18 cellular contexts compared by ENCODE assay signal in the genomic region with DNA sequence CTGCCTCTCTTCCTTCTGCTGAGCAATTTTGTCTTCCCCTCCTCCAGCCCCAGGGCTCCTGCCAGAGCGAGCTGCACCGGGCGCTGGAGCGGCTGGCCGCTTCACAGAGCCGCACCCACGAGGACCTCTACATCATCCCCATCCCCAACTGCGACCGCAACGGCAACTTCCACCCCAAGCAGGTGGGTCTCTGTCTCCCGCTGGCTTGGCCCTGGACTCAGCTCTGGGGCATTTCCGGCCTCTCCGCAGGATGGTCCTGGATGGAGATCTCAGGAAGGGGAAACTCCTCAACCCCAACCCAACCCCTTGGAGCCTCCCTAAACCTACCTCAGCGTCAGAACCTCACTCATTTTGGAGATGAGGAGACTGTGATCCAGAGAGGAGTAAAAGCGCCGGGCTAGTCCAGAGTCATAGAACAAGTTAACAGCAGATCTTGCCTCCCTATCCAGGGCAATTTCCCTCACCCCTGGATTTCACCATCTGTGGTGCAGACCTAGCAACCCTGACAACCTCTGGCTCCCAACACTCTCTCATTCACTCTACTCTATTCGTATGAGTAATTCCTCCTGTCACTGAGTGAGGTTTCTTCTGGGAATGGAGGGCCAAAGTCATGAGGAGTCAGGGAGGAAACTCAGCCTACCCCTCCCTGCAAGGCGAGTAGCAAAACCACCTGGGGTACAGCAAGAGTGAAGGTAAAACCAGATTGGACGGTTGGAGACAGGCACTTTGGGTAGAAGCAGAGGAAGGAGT. TPM values are rescaled to one million over a fixed set of nuclear protein-coding genes. Genes with fewer than 3 reads are reported as not detected.
DNase-seq lines count a peak whose midpoint lies in the region; ATAC-seq, FAIRE-seq and TF ChIP-seq lines count a peak whose summit lies in the region.
"Had no signal": no experiment of that assay in that cellular context is flagged by ENCODE, and none has a peak within 500 bp of the region (broad histone marks: within the 10 kb centered on the region; RNA-seq: fewer than 3 reads in every experiment).

No MANE protein-coding gene starts in this region.

- peak overlapping the region; percentile 34 for H3K27ac Mint-ChIP-seq in astrocyte (ENCODE audit: unreplicated experiment)
- H3K27ac Mint-ChIP-seq: natural killer cell treated with Interleukin-12 subunit alpha and Interleukin-12 subunit beta and Interleukin-15 and Interleukin-18, amount 100 ng/mL, for 72 hours had no signal

- FAIRE-seq in astrocyte (lab: Jason Lieb, UNC) = no peak

- peaks cover 13% of the 10 kb centered on the region for H3K79me2 ChIP-seq in astrocyte (ENCODE audit: insufficient read depth, low read length)

- H3K4me1 Mint-ChIP-seq in astrocyte (ENCODE audit: low read depth, unreplicated experiment) = peaks cover 39% of the 10 kb centered on the region

- no peak for ATAC-seq in right cardiac atrium
- no peak for ATAC-seq in left ventricle myocardium superior
- ATAC-seq in GM18520 (IDR thresholded peaks at IDR 0.05; ENCODE audit: unreplicated experiment) = no peak

- peak overlapping the region; percentile 31 for H3K4me3 Mint-ChIP-seq in astrocyte (ENCODE audit: unreplicated experiment)
- H3K4me3 Mint-ChIP-seq: natural killer cell treated with Interleukin-12 subunit alpha and Interleukin-12 subunit beta and Interleukin-15 and Interleukin-18, amount 100 ng/mL, for 72 hours had no signal

- H3K4me2 ChIP-seq in astrocyte (ENCODE audit: low read length) = peak overlapping the region; percentile 6

- H3K36me3 Mint-ChIP-seq in astrocyte (ENCODE audit: low read depth, unreplicated experiment) = peaks cover 31% of the 10 kb centered on the region
- H3K36me3 Mint-ChIP-seq: natural killer cell treated with Interleukin-12 subunit alpha and Interleukin-12 subunit beta and Interleukin-15 and Interleukin-18, amount 100 ng/mL, for 72 hours had no signal

- H3K27me3 Mint-ChIP-seq in astrocyte (ENCODE audit: low read depth, unreplicated experiment) = no peaks in the 10 kb centered on the region
- H3K27me3 Mint-ChIP-seq: natural killer cell treated with Interleukin-12 subunit alpha and Interleukin-12 subunit beta and Interleukin-15 and Interleukin-18, amount 100 ng/mL, for 72 hours had no signal

- 85% methylated on average over 19 of the region's 19 CpGs for WGBS in right cardiac atrium

- H3K9me3 Mint-ChIP-seq in astrocyte (ENCODE audit: unreplicated experiment) = no peaks in the 10 kb centered on the region
- H3K9me3 Mint-ChIP-seq: natural killer cell treated with Interleukin-12 subunit alpha and Interleukin-12 subunit beta and Interleukin-15 and Interleukin-18, amount 100 ng/mL, for 72 hours had no signal

- H3K4me1 ChIP-seq in right cardiac atrium (ENCODE audit: control insufficient read depth, insufficient read depth, low read length) = peaks cover 27% of the 10 kb centered on the region
- H3K4me1 ChIP-seq in astrocyte (ENCODE audit: insufficient read depth, low read length) = peaks cover 55% of the 10 kb centered on the region
- H3K4me1 ChIP-seq in muscle layer of colon (ENCODE audit: insufficient read depth, low read length) = peaks cover 87% of the 10 kb centered on the region
- peaks cover 82% of the 10 kb centered on the region for H3K4me1 ChIP-seq in vagina

- no peak overlapping the region for H3K9ac ChIP-seq in astrocyte (ENCODE audit: low read length)
- no peak overlapping the region for H3K9ac ChIP-seq in muscle layer of colon (ENCODE audit: low read length)

- TF ChIP-seq CTCF in astrocyte (IDR thresholded peaks at IDR 0.05; ENCODE audit: insufficient read depth, low read depth, low read length) (no peak), vagina (IDR thresholded peaks at IDR 0.05) (no peak)

- peaks cover 20% of the 10 kb centered on the region for H3K36me3 ChIP-seq in astrocyte (ENCODE audit: insufficient read depth, low read length)
- H3K36me3 ChIP-seq in muscle layer of colon (ENCODE audit: insufficient read depth, low read length) = peaks cover 56% of the 10 kb centered on the region
- H3K36me3 ChIP-seq in vagina = peaks cover 14 to 48% of the 10 kb centered on the region in 2 donors

- intact Hi-C loops in right cardiac atrium (cut with DNase I) = no loop called here
- intact Hi-C loops in left ventricle myocardium superior (cut with micrococcal nuclease) = no loop called here
- intact Hi-C loops in vagina (cut with DNase I) = no loop called here

- no peak overlapping the region for H3K27ac ChIP-seq in right cardiac atrium (ENCODE audit: low read length)
- H3K27ac ChIP-seq in astrocyte (ENCODE audit: low read depth, low read length) = no peak overlapping the region
- peak overlapping the region; percentile 92 for H3K27ac ChIP-seq in muscle layer of colon (ENCODE audit: low read depth, low read length)
- H3K27ac ChIP-seq in vagina = peak overlapping the region; percentile 87
- H3K27ac ChIP-seq: SJSA1, WERI-Rb-1 had no signal

- DNase-seq in right cardiac atrium (peak in 2 of 3 donors; percentile 47 to 55), left ventricle myocardium superior (no peak), astrocyte (ENCODE audit: low read depth) (peak; percentile 57), vagina (ENCODE audit: extremely low spot score in 2 of 2) (no peak), SIG-M5 treated with dmso at 0.1 percent for 504 hours (lab: John Stamatoyannopoulos, UW; ENCODE audit: unreplicated experiment) (no peak), NCI-H526 (lab: John Stamatoyannopoulos, UW) (no peak)
- DNase-seq: activated CD8-positive, alpha-beta memory T cell treated with anti-CD3 and anti-CD28 coated beads, Interleukin-2, amount 50 U/mL, for 48 hours; AML-193; hypothalamus; NCI-H2171 treated with DMSO at 0.1 percent for 48 hours; NK-92 treated with Interleukin-12 subunit alpha and Interleukin-12 subunit beta, amount 100 ng/mL, for 24 hours; WERI-Rb-1 had no signal

- no peaks in the 10 kb centered on the region for H3K9me3 ChIP-seq in right cardiac atrium (ENCODE audit: control insufficient read depth, low read length)
- H3K9me3 ChIP-seq in astrocyte (ENCODE audit: insufficient read depth, low read depth, low read length) = no peaks in the 10 kb centered on the region
- H3K9me3 ChIP-seq in muscle layer of colon (ENCODE audit: low read length) = no peaks in the 10 kb centered on the region
- no peaks in the 10 kb centered on the region for H3K9me3 ChIP-seq in vagina
- H3K9me3 ChIP-seq: SJSA1 had no signal

- H4K20me1 ChIP-seq in astrocyte (ENCODE audit: insufficient read depth, low read length) = peaks cover 40% of the 10 kb centered on the region

- H2AFZ ChIP-seq in astrocyte (ENCODE audit: low read depth, low read length) = no peak overlapping the region

- TF ChIP-seq POLR2A in vagina (IDR thresholded peaks at IDR 0.05) = no peak

- H3K4me3 ChIP-seq in right cardiac atrium (ENCODE audit: low read length) (no peak overlapping the region), astrocyte (ENCODE audit: insufficient read depth, low read depth, low read length) (no peak overlapping the region), muscle layer of colon (ENCODE audit: low read depth in 1 of 2, low read length in 2 of 2) (no peak overlapping the region), vagina (no peak overlapping the region)
- H3K4me3 ChIP-seq: SJSA1, skin epidermis had no signal

- H3K27me3 ChIP-seq in right cardiac atrium (ENCODE audit: control insufficient read depth, insufficient read depth) (no peaks in the 10 kb centered on the region), astrocyte (ENCODE audit: insufficient read depth, low read length) (no peaks in the 10 kb centered on the region), muscle layer of colon (ENCODE audit: control insufficient read depth in 1 of 2, insufficient read depth in 2 of 2, low read length in 2 of 2) (no peaks in the 10 kb centered on the region), vagina (no peaks in the 10 kb centered on the region)
- H3K27me3 ChIP-seq: SJSA1 had no signal

RNA-seq across cellular contexts. Expression of a gene that starts 10.8 kb away (rescaled TPM):
- total RNA-seq in right cardiac atrium (100 to 1,000 TPM; 159 to 510 (median 262) TPM), left ventricle myocardium superior (176 TPM), astrocyte (134 and 142 TPM in 2 replicates), vagina (700 TPM)
- polyA plus RNA-seq in right cardiac atrium = 205 TPM

RNA-seq across cellular contexts. Expression of a gene that starts 36.4 kb away (rescaled TPM):
- total RNA-seq in right cardiac atrium = 1 to 10 TPM in 3 of 4 donors, under 1 TPM in 1; 0.22 to 5.9 (median 3.2) TPM
- 0.70 TPM for polyA plus RNA-seq in right cardiac atrium
- total RNA-seq in left ventricle myocardium superior = 1.1 TPM
- total RNA-seq in astrocyte = 7.3 and 12.6 TPM in 2 replicates
- 16.9 TPM for total RNA-seq in vagina

RNA-seq across cellular contexts. Expression of a gene that starts 47.4 kb away (rescaled TPM):
- total RNA-seq in right cardiac atrium (under 1 TPM in 1 of 4 donors, not detected in 3; 0.14 TPM), left ventricle myocardium superior (not detected), astrocyte (not detected in 2 replicates), vagina (296 TPM)
- polyA plus RNA-seq in right cardiac atrium = not detected
- total RNA-seq: cerebellum, SJSA1 had no signal

Comparison
In these comparisons a context has a peak if more than half of its experiments do, and no peak if none do; other contexts are left out.
1. DNase-seq: peak in right cardiac atrium (2 of 3) and astrocyte (single experiment); none in left ventricle myocardium superior (single experiment), vagina (0 of 2), SIG-M5 treated with dmso at 0.1 percent for 504 hours (single experiment) and NCI-H526 (0 of 2).
2. H3K27ac ChIP-seq: peak in muscle layer of colon (single experiment) and vagina (single experiment); none in right cardiac atrium (single experiment) and astrocyte (single experiment).
3. RNA of a gene that starts 47.4 kb away (total RNA-seq): 296 TPM in vagina (single experiment); 0.14 TPM in right cardiac atrium, not detected in left ventricle myocardium superior (single experiment) and not detected in astrocyte; every median in the first group is over 100 times any median in the second.